8 cellular contexts compared by ENCODE assay signal in the genomic region with DNA sequence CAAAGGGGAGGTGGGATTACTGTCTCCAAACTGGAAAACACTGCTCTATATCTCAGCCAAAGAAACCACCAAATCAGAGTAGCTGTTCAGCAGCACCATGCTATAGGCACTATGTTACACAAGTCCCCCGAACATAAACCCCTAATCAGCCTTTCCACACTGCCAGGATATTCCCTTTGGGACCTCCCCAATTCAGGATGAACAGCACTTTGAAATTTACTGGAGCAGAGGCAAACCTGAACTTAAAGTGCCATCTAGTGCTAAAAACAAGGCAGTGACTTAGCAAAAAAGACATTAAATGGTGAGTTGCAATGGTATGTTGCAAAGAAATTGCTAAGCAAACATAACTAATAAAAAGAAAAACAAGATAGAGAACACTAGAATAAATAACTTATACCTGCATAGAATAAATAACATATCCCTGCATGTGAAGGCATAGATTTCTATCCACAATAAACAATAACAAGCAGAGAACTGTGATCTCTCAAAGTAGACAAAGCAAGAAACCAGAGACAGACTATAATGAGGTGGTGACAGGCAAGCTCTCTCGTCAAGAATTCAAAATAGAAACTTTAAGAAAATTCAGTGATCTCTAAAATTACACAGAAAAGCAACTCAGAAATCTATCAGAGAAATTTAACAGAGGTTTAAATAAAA.
A peak's percentile ranks its signal among the peaks of the same experiment; 100 is the strongest.
DNase-seq lines count a peak whose midpoint lies in the region; ATAC-seq lines count a peak whose summit lies in the region.

No MANE protein-coding gene starts in this region.

- no peak for ATAC-seq in aorta (ENCODE audit: low FRiP score)
- ATAC-seq in HG03139 (IDR thresholded peaks at IDR 0.05; ENCODE audit: unreplicated experiment), result no peak
- no peak for ATAC-seq in HG02623 (IDR thresholded peaks at IDR 0.05; ENCODE audit: unreplicated experiment)

- no peaks in the 10 kb centered on the region for H3K36me3 ChIP-seq in aorta (ENCODE audit: control insufficient read depth in 1 of 2, insufficient read depth in 2 of 2, low read length in 1 of 2)

- 17 to 22% methylated on average over 2 of the region's 2 CpGs for WGBS in aorta, 2 donors

- no peak overlapping the region for H3K4me3 ChIP-seq in aorta (ENCODE audit: low read length in 2 of 2)

- H3K27ac ChIP-seq in aorta (ENCODE audit: low read depth in 1 of 2, low read length in 2 of 2), result no peak overlapping the region

- peak; percentile 62 for DNase-seq in D341Med (ENCODE audit: low spot score)
- peak; percentile 41 for DNase-seq in HT1080 (ENCODE audit: low read depth)
- DNase-seq in RPMI7951 (ENCODE audit: low read depth), result peak; percentile 4
- peak; percentile 41 for DNase-seq in foreskin melanocyte
- DNase-seq in aorta, result no peak
- DNase-seq in RPMI8226, result no peak

- intact Hi-C loops in aorta (cut with DNase I), result no loop called here

- H3K27me3 ChIP-seq in aorta (ENCODE audit: control insufficient read depth in 1 of 2, insufficient read depth in 2 of 2, low read length in 1 of 2), result no peaks in the 10 kb centered on the region

- H3K4me1 ChIP-seq in aorta (ENCODE audit: control insufficient read depth in 1 of 2, insufficient read depth in 2 of 2, low read length in 2 of 2), result no peaks in the 10 kb centered on the region

- no peaks in the 10 kb centered on the region for H3K9me3 ChIP-seq in aorta (ENCODE audit: control insufficient read depth, low read length)

Comparison
In these comparisons a context has a peak if more than half of its experiments do, and no peak if none do; other contexts are left out.
1. DNase-seq: peak in D341Med (single experiment), HT1080 (single experiment), RPMI7951 (single experiment) and foreskin melanocyte (single experiment); none in aorta (0 of 2) and RPMI8226 (single experiment).